9 cellular contexts compared by ENCODE assay signal in the genomic region with DNA sequence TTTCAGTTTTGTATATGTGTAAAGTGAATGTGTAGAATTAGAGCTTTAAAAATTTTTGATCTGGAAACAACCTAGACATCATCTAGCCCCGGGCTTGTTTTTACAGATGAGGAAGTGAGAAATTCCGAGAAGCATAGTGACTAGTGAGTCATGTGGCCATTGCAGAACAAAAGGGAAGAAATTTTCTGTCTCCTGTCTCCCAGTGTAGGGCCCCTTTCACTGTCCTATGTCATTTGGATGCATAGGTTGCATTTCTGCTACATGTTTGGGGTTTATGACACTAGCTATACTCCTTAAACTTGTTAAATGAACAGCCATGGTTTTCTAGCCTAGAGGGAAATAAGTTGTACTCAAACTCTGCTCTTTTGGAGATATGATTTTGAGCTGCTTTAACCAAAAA.
DNase-seq lines count a peak whose midpoint lies in the region; ATAC-seq, FAIRE-seq and TF ChIP-seq lines count a peak whose summit lies in the region.
"Had no signal": no experiment of that assay in that cellular context is flagged by ENCODE, and none has a peak within 500 bp of the region (broad histone marks: within the 10 kb centered on the region; RNA-seq: fewer than 3 reads in every experiment).

No MANE protein-coding gene starts in this region.

- peak overlapping the region; percentile 92 for H2AFZ ChIP-seq in endothelial cell of umbilical vein (ENCODE audit: low read depth, low read length)

- CTCF ChIA-PET in RWPE1 (lab: Yijun Ruan, JAX), result interaction anchor here (0.7 kb wide), 1 partner anchor 1473 kb away, joined by 3 read pairs; no protein-coding TSS in a partner anchor
- CTCF ChIA-PET in endothelial cell of umbilical vein (lab: Charles Lee), result interaction anchor here (1.3 kb wide), 1 partner anchor 238 kb away, joined by 5 read pairs; no protein-coding TSS in a partner anchor

- peak overlapping the region; percentile 58 for H3K4me2 ChIP-seq in endothelial cell of umbilical vein (ENCODE audit: insufficient read depth, low read length)

- H3K9me1 ChIP-seq in endothelial cell of umbilical vein (replicated peaks; ENCODE audit: control insufficient read depth, extremely low read depth, insufficient read depth, low read length), result no peaks in the 10 kb centered on the region

- ATAC-seq in GM18870 (IDR thresholded peaks at IDR 0.05; ENCODE audit: unreplicated experiment) (peak; percentile 100), HG03039 (IDR thresholded peaks at IDR 0.05; ENCODE audit: unreplicated experiment) (peak; percentile 100)
- ATAC-seq: HCT116 had no signal

- no peak for TF ChIP-seq POLR2A in endothelial cell of umbilical vein (IDR thresholded peaks at IDR 0.05; ENCODE audit: low read depth, low read length)
- no peak for TF ChIP-seq POLR2A in esophagus squamous epithelium (IDR thresholded peaks at IDR 0.05)

- H3K27ac ChIP-seq in RWPE1, result no peak overlapping the region
- H3K27ac ChIP-seq in endothelial cell of umbilical vein (ENCODE audit: insufficient read depth, low read depth, low read length), result peak overlapping the region; percentile 34
- H3K27ac ChIP-seq in esophagus squamous epithelium, result no peak overlapping the region

- TF ChIP-seq CTCF in RWPE1 (conservative IDR thresholded peaks at IDR 0.05; ENCODE audit: low read depth) (no peak), endothelial cell of umbilical vein (IDR thresholded peaks at IDR 0.05; ENCODE audit: extremely low read depth in 1 of 2, insufficient read depth in 1 of 2, low read depth in 1 of 2, low read length in 2 of 2) (no peak), esophagus squamous epithelium (IDR thresholded peaks at IDR 0.05) (no peak)

- BruUV-seq in endothelial cell of umbilical vein (replicated peaks; lab: Mats Ljungman, UMichigan), result no TSS peak

- H3K36me3 ChIP-seq in endothelial cell of umbilical vein (ENCODE audit: control insufficient read depth in 2 of 2, extremely low read depth in 1 of 2, insufficient read depth in 2 of 2, low read length in 2 of 2) (no peaks in the 10 kb centered on the region), esophagus squamous epithelium (no peaks in the 10 kb centered on the region)

- H3K4me3 ChIP-seq in endothelial cell of umbilical vein (replicated peaks in 1 of 3; ENCODE audit: insufficient read depth in 1 of 3, low read depth in 1 of 3, low read length in 3 of 3), result no peak overlapping the region
- no peak overlapping the region for H3K4me3 ChIP-seq in esophagus squamous epithelium

- intact Hi-C loops in endothelial cell of umbilical vein (cut with micrococcal nuclease), result loop anchor here (1.0 kb wide), 1 partner anchor 85 kb away; a partner anchor contains a TSS
- intact Hi-C loops in posterior vena cava (cut with DNase I), result no loop called here
- intact Hi-C loops in esophagus squamous epithelium (cut with DNase I), result no loop called here

- dilution Hi-C loops in endothelial cell of umbilical vein (cut with MboI; ENCODE audit: extremely low pct_ligation_motif_present, low sequenced_read_pairs), result no loop called here

- H3K9ac ChIP-seq in endothelial cell of umbilical vein (replicated peaks; ENCODE audit: extremely low read depth, insufficient read depth, low read length), result no peak overlapping the region

- H4K20me1 ChIP-seq in endothelial cell of umbilical vein (replicated peaks; ENCODE audit: control insufficient read depth, extremely low read depth, insufficient read depth, low read length), result no peaks in the 10 kb centered on the region

- H3K9me3 ChIP-seq in endothelial cell of umbilical vein (replicated peaks; ENCODE audit: control insufficient read depth, insufficient read depth, low read length), result no peaks in the 10 kb centered on the region
- no peaks in the 10 kb centered on the region for H3K9me3 ChIP-seq in esophagus squamous epithelium

- H3K79me2 ChIP-seq in endothelial cell of umbilical vein (ENCODE audit: control insufficient read depth, insufficient read depth, low read length), result no peaks in the 10 kb centered on the region

- H3K27me3 ChIP-seq in endothelial cell of umbilical vein (ENCODE audit: control insufficient read depth in 2 of 2, insufficient read depth in 2 of 2, low read length in 2 of 2), result no peaks in the 10 kb centered on the region
- no peaks in the 10 kb centered on the region for H3K27me3 ChIP-seq in esophagus squamous epithelium

- peaks cover 17% of the 10 kb centered on the region for H3K4me1 ChIP-seq in endothelial cell of umbilical vein (ENCODE audit: control insufficient read depth, extremely low read depth, insufficient read depth, low read length)
- H3K4me1 ChIP-seq in esophagus squamous epithelium, result peaks cover 0 to 7% (median 6%) of the 10 kb centered on the region in 3 donors

- POLR2A ChIA-PET in RWPE1 (lab: Yijun Ruan, JAX; ENCODE audit: low non-redundant PET), result no interaction called here
- POLR2A ChIA-PET in endothelial cell of umbilical vein (lab: Charles Lee), result no interaction called here

- DNase-seq in AML-193 (lab: John Stamatoyannopoulos, UW) (peak; percentile 87 to 93), RWPE1 (ENCODE audit: low spot score) (peak; percentile 30), endothelial cell of umbilical vein (ENCODE audit: low read depth, low spot score) (peak; percentile 77), renal cortical epithelial cell (ENCODE audit: low read depth) (peak; percentile 68), posterior vena cava (ENCODE audit: low spot score) (no peak), esophagus squamous epithelium (lab: John Stamatoyannopoulos, UW) (no peak)

- peak; percentile 85 for FAIRE-seq in endothelial cell of umbilical vein (lab: Jason Lieb, UNC)

- WGBS in esophagus squamous epithelium, 2 donors, result 4 to 6% methylated on average over 2 of the region's 2 CpGs

TF ChIP-seq in endothelial cell of umbilical vein, 7 proteins besides CTCF, POLR2A, EP300 and RAD21:
- TF ChIP-seq FOS (IDR thresholded peaks at IDR 0.05; ENCODE audit: borderline replicate concordance, insufficient read depth, low read length) (peak; percentile 78), MYC (IDR thresholded peaks at IDR 0.05; ENCODE audit: low read depth, low read length) (no peak), EZH2 (IDR thresholded peaks at IDR 0.05; ENCODE audit: borderline replicate concordance, low read depth, low read length, severe bottlenecking) (no peak), JUN (IDR thresholded peaks at IDR 0.05; ENCODE audit: borderline replicate concordance, insufficient read depth, insufficient read length, low read depth) (peak; percentile 39), GATA2 (IDR thresholded peaks at IDR 0.05; ENCODE audit: insufficient read depth, insufficient read length, low read depth, low read length) (no peak), POLR2AphosphoS5 (IDR thresholded peaks at IDR 0.05; ENCODE audit: insufficient read depth, low read depth, low read length) (no peak)
- TF ChIP-seq, protein P1, sequence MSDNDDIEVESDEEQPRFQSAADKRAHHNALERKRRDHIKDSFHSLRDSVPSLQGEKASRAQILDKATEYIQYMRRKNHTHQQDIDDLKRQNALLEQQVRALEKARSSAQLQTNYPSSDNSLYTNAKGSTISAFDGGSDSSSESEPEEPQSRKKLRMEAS (IDR thresholded peaks at IDR 0.05; ENCODE audit: insufficient read depth, insufficient read length), result no peak

Comparison
In these comparisons a context has a peak if more than half of its experiments do, and no peak if none do; other contexts are left out.
1. DNase-seq: peak in AML-193 (2 of 2), RWPE1 (single experiment), endothelial cell of umbilical vein (single experiment) and renal cortical epithelial cell (single experiment); none in posterior vena cava (single experiment) and esophagus squamous epithelium (single experiment).